In genomic region chr2:177763532-177764265, GRCh38 we compare ENCODE assay signal across 8 cellular contexts.
A peak's percentile ranks its signal among the peaks of the same experiment; 100 is the strongest.
DNase-seq lines count a peak whose midpoint lies in the region; FAIRE-seq and TF ChIP-seq lines count a peak whose summit lies in the region.

No MANE protein-coding gene starts in this region.

- CTCF ChIA-PET in GM10248 (lab: Yijun Ruan, JAX) = interaction anchor here (0.7 to 6.6 kb wide), 21 partner anchors 9 to 599 kb away, joined by 3 to 65 read pairs (median 4); no protein-coding TSS in a partner anchor

- peak; percentile 68 for DNase-seq in GM10248 (ENCODE audit: extremely low spot score)
- peak; percentile 64 for DNase-seq in H7
- peak; percentile 92 to 96 for DNase-seq in Kasumi-1 (lab: John Stamatoyannopoulos, UW)
- peak; percentile 85 for DNase-seq in SIG-M5 treated with dmso at 0.1 percent for 504 hours (lab: John Stamatoyannopoulos, UW; ENCODE audit: unreplicated experiment)
- DNase-seq in activated gamma-delta T cell treated with anti-CD3 and anti-CD28 coated beads, Interleukin-2, amount 50 U/mL, for 16 hours (ENCODE audit: low read depth) = peak; percentile 60
- DNase-seq in head of caudate nucleus = peak; percentile 51 to 90 (median 75)
- peak; percentile 77 for DNase-seq in progenitor cell of endocrine pancreas (ENCODE audit: low spot score, unreplicated experiment)
- DNase-seq in urothelium cell line (ENCODE audit: low spot score) = peak; percentile 82

- intact Hi-C loops in head of caudate nucleus (cut with DNase I) = no loop called here

- H3K4me3 ChIP-seq in H7 (ENCODE audit: insufficient read depth, low read depth, low read length) = peak overlapping the region; percentile 14; the same call in 1 of the 2 replicates

- no peak overlapping the region for H3K27ac Mint-ChIP-seq in progenitor cell of endocrine pancreas

- POLR2A ChIA-PET in GM10248 (lab: Yijun Ruan, JAX) = no interaction called here

- H3K36me3 ChIP-seq in H7 (replicated peaks; ENCODE audit: control insufficient read depth, insufficient read depth, low read length) = no peaks in the 10 kb centered on the region

- FAIRE-seq in urothelium cell line (lab: Jason Lieb, UNC) = no peak

- peak overlapping the region; percentile 48 for H3K4me3 Mint-ChIP-seq in progenitor cell of endocrine pancreas (ENCODE audit: low read depth)

- peaks cover 11% of the 10 kb centered on the region for H3K4me1 Mint-ChIP-seq in progenitor cell of endocrine pancreas (ENCODE audit: low read depth)

- peaks cover 6% of the 10 kb centered on the region; the same call in 1 of the 2 replicates for H3K27me3 ChIP-seq in H7 (ENCODE audit: control insufficient read depth, insufficient read depth, low read length)

- peaks cover 6% of the 10 kb centered on the region for H3K27me3 Mint-ChIP-seq in progenitor cell of endocrine pancreas

- H3K9me3 Mint-ChIP-seq in progenitor cell of endocrine pancreas (ENCODE audit: low read depth) = peaks cover 3% of the 10 kb centered on the region

- TF ChIP-seq CTCF in GM10248 (IDR thresholded peaks at IDR 0.05; ENCODE audit: control extremely low read depth, extremely low read depth, low read depth, missing control alignments) (peak; percentile 81), progenitor cell of endocrine pancreas (IDR thresholded peaks at IDR 0.05; ENCODE audit: unreplicated experiment) (peak; percentile 86)

- no peaks in the 10 kb centered on the region for H3K36me3 Mint-ChIP-seq in progenitor cell of endocrine pancreas (ENCODE audit: insufficient read depth)

Comparison
In these comparisons a context has a peak if more than half of its experiments do, and no peak if none do; other contexts are left out.
1. Peak in every context shown above with its lines: DNase-seq and H3K4me3 ChIP-seq.